In the genomic region with DNA sequence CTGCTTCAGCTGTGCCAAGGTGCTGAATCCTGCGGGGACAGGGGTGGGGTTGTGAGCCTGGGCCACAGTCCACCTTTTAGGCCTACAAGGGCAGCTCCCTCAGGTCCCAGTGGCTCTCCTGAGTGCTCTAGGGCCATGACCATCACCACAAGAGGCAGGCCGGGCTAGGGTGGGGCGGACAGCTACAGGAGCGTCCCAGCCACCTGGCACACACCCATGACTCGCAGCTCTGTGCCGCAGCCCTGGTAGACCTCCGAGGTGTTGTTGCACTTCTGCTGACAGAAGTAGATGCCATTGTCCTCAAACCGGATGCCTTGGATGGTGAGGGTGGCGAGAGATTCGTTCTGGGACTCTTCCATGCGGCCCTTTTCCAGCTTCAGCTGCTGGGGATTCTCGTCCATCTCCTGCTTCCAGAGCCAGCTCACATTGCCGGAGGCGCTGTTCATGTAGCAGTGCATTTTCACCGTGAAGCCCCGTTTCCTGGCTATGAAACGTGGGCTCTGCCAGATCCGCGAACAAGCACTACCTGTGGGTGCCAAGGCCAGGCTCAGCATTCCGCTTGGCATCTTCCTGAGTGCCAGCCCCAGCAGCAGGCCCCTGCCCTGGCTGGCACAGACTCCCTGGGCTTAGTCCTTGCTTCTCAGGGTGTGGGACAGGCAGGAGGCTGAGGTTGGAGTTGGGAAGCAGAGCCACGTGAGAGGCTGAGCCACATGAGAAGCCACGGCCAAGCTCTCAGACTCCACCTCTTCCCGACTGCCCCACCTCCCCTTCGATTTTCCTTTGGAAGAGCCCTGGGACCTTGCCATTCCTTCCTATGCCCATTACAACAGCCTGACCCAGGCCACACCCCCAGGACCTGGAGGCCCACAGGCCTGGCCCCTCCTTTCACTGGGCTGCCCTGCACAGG, we compare ENCODE assay signal across 11 cellular contexts. TPM values are rescaled to one million over a fixed set of nuclear protein-coding genes. Genes with fewer than 3 reads are reported as not detected.
DNase-seq lines count a peak whose midpoint lies in the region; ATAC-seq and TF ChIP-seq lines count a peak whose summit lies in the region.
"Had no signal": no experiment of that assay in that cellular context is flagged by ENCODE, and none has a peak within 500 bp of the region (broad histone marks: within the 10 kb centered on the region; RNA-seq: fewer than 3 reads in every experiment).

No MANE protein-coding gene starts in this region.

- H3K4me1 Mint-ChIP-seq in MCF 10A (ENCODE audit: insufficient read depth, unreplicated experiment): no peaks in the 10 kb centered on the region
- no peaks in the 10 kb centered on the region for H3K4me1 Mint-ChIP-seq in type B pancreatic cell (ENCODE audit: unreplicated experiment)

- H3K9me3 Mint-ChIP-seq in MCF 10A (ENCODE audit: unreplicated experiment): no peaks in the 10 kb centered on the region
- no peaks in the 10 kb centered on the region for H3K9me3 Mint-ChIP-seq in type B pancreatic cell

- WGBS in mammary epithelial cell (ENCODE audit: low coverage, missing lambda C conversion rate): 18% methylated on average over 20 of the region's 24 CpGs

- dilution Hi-C loops in mammary epithelial cell (cut with HindIII; ENCODE audit: low sequenced_read_pairs): loop anchor here (5.0 to 10.0 kb wide), 6 partner anchors 43 to 465 kb away; a partner anchor contains a TSS

- no peak for TF ChIP-seq CTCF in breast epithelium (IDR thresholded peaks at IDR 0.05)
- no peak for TF ChIP-seq CTCF in MCF 10A (IDR thresholded peaks at IDR 0.05; ENCODE audit: unreplicated experiment)
- TF ChIP-seq CTCF in mammary epithelial cell (conservative IDR thresholded peaks at IDR 0.05 in 1 of 2, IDR thresholded peaks at IDR 0.05 in 1 of 2; ENCODE audit: extremely low read depth in 1 of 2, insufficient read depth in 1 of 2, low read depth in 1 of 2, low read length in 2 of 2): no peak
- no peak for TF ChIP-seq CTCF in left lung (IDR thresholded peaks at IDR 0.05)
- TF ChIP-seq CTCF in vagina (IDR thresholded peaks at IDR 0.05): no peak
- no peak for TF ChIP-seq CTCF in type B pancreatic cell (conservative IDR thresholded peaks at IDR 0.05)

- H3K36me3 ChIP-seq in breast epithelium (no peaks in the 10 kb centered on the region), mammary epithelial cell (ENCODE audit: insufficient read depth, low read length) (no peaks in the 10 kb centered on the region), left lung (no peaks in the 10 kb centered on the region), vagina (no peaks in the 10 kb centered on the region)
- H3K36me3 ChIP-seq: SJSA1 had no signal

- H3K9me3 ChIP-seq in breast epithelium: no peaks in the 10 kb centered on the region
- H3K9me3 ChIP-seq in mammary epithelial cell (replicated peaks; ENCODE audit: insufficient read depth, low read length): no peaks in the 10 kb centered on the region
- no peaks in the 10 kb centered on the region for H3K9me3 ChIP-seq in left lung
- H3K9me3 ChIP-seq in vagina: no peaks in the 10 kb centered on the region
- H3K9me3 ChIP-seq: SJSA1 had no signal

- no peaks in the 10 kb centered on the region for H3K27me3 ChIP-seq in breast epithelium
- no peaks in the 10 kb centered on the region for H3K27me3 ChIP-seq in mammary epithelial cell (ENCODE audit: insufficient read depth, low read length)
- H3K27me3 ChIP-seq in left lung: no peaks in the 10 kb centered on the region
- H3K27me3 ChIP-seq in vagina: no peaks in the 10 kb centered on the region
- H3K27me3 ChIP-seq: SJSA1 had no signal

- intact Hi-C loops in breast epithelium (cut with DNase I; ENCODE audit: low total_unique reads) (no loop called here), MCF 10A (cut with micrococcal nuclease) (no loop called here), mammary epithelial cell (cut with micrococcal nuclease) (no loop called here), left lung (cut with DNase I) (loop anchor here in 1 of 2 donors (10.0 kb wide), 1 partner anchor 55 kb away; no protein-coding TSS in a partner anchor), vagina (cut with DNase I) (no loop called here)

- DNase-seq in breast epithelium (ENCODE audit: low spot score in 2 of 2) (peak in 1 of 2 donors; percentile 71), MCF 10A (ENCODE audit: unreplicated experiment) (no peak), mammary epithelial cell (no peak), left lung (peak in 1 of 2 donors; percentile 60), vagina (ENCODE audit: extremely low spot score in 2 of 2) (no peak), NCI-H82 treated with DMSO at 0.1 percent for 48 hours (lab: John Stamatoyannopoulos, UW; ENCODE audit: unreplicated experiment) (no peak), type B pancreatic cell (ENCODE audit: extremely low spot score, unreplicated experiment) (no peak)

- H2AFZ ChIP-seq in mammary epithelial cell (ENCODE audit: low read depth, low read length): peak overlapping the region; percentile 79

- H3K4me1 ChIP-seq in breast epithelium: no peaks in the 10 kb centered on the region
- H3K4me1 ChIP-seq in mammary epithelial cell (ENCODE audit: insufficient read depth, low read length): peaks cover 18% of the 10 kb centered on the region
- peaks cover 0 to 19% of the 10 kb centered on the region in 2 donors for H3K4me1 ChIP-seq in left lung
- peaks cover 22% of the 10 kb centered on the region for H3K4me1 ChIP-seq in vagina
- H3K4me1 ChIP-seq: SJSA1 had no signal

- in situ Hi-C loops in mammary epithelial cell (cut with MboI; ENCODE audit: low sequenced_read_pairs in 2 of 2): loop anchor here in 1 of 2 donors (10.0 kb wide), 1 partner anchor 205 kb away; a partner anchor contains a TSS

- POLR2A ChIA-PET in MCF 10A (lab: Yijun Ruan, JAX): interaction anchor here (0.9 kb wide), 1 partner anchor 297 kb away, joined by 3 read pairs; no protein-coding TSS in a partner anchor

- H3K4me3 ChIP-seq in breast epithelium (peak overlapping the region in 2 of 3 donors; percentile 15 to 49), mammary epithelial cell (replicated peaks in 1 of 3; ENCODE audit: insufficient read depth in 1 of 3, low read depth in 2 of 3, low read length in 3 of 3) (no peak overlapping the region), left lung (no peak overlapping the region), vagina (peak overlapping the region in 1 of 2 donors; percentile 5)
- H3K4me3 ChIP-seq: SJSA1 had no signal

- ATAC-seq in left lung (peak; percentile 30), HG03045 (IDR thresholded peaks at IDR 0.05; ENCODE audit: unreplicated experiment) (no peak)

- H4K20me1 ChIP-seq in mammary epithelial cell (ENCODE audit: insufficient read depth, low read length): no peaks in the 10 kb centered on the region

- H3K4me2 ChIP-seq in mammary epithelial cell (ENCODE audit: insufficient read depth, low read depth, low read length): peak overlapping the region; percentile 59

- H3K9ac ChIP-seq in mammary epithelial cell (ENCODE audit: insufficient read depth, low read length): no peak overlapping the region

- no peaks in the 10 kb centered on the region for H3K36me3 Mint-ChIP-seq in MCF 10A (ENCODE audit: insufficient read depth, unreplicated experiment)
- H3K36me3 Mint-ChIP-seq in type B pancreatic cell: no peaks in the 10 kb centered on the region

- BruUV-seq in MCF 10A (replicated peaks; lab: Mats Ljungman, UMichigan) (no TSS peak), mammary epithelial cell (replicated peaks; lab: Mats Ljungman, UMichigan) (no TSS peak)

- H3K27ac Mint-ChIP-seq in MCF 10A (ENCODE audit: low read depth, unreplicated experiment) (no peak overlapping the region), type B pancreatic cell (no peak overlapping the region)

- H3K4me3 Mint-ChIP-seq in MCF 10A (ENCODE audit: unreplicated experiment) (no peak overlapping the region), type B pancreatic cell (no peak overlapping the region)

- no peak for TF ChIP-seq POLR2A in breast epithelium (IDR thresholded peaks at IDR 0.05)
- TF ChIP-seq POLR2A in vagina (IDR thresholded peaks at IDR 0.05): no peak

- H3K79me2 ChIP-seq in mammary epithelial cell (ENCODE audit: insufficient read depth, low read length): no peaks in the 10 kb centered on the region

- CTCF ChIA-PET in MCF 10A (lab: Yijun Ruan, JAX): interaction anchor here (0.8 to 2.4 kb wide), 3 partner anchors 11 to 20 kb away, joined by 3 to 18 read pairs (median 4); a partner anchor contains a TSS
- CTCF ChIA-PET in mammary epithelial cell (lab: Charles Lee; ENCODE audit: low non-redundant PET): no interaction called here

- peak overlapping the region; percentile 60 to 75 for H3K27ac ChIP-seq in breast epithelium
- H3K27ac ChIP-seq in mammary epithelial cell (ENCODE audit: insufficient read depth, low read depth, low read length): no peak overlapping the region
- H3K27ac ChIP-seq in left lung: no peak overlapping the region
- H3K27ac ChIP-seq in vagina: peak overlapping the region; percentile 63
- H3K27ac ChIP-seq: SJSA1 had no signal

- H3K27me3 Mint-ChIP-seq in MCF 10A (ENCODE audit: insufficient read depth, unreplicated experiment) (no peaks in the 10 kb centered on the region), type B pancreatic cell (no peaks in the 10 kb centered on the region)

RNA-seq across cellular contexts. Expression of a gene that starts 2.0 kb away (rescaled TPM):
- total RNA-seq in breast epithelium (1 to 10 TPM; 2.2 to 7.9 (median 3.4) TPM), MCF 10A (2022) (not detected in 2 replicates), mammary epithelial cell (under 1 TPM; 0.17 to 0.26 TPM), left lung (1 to 10 TPM; 2.7 to 3.5 TPM), vagina (3.9 TPM), type B pancreatic cell (ENCODE audit: low replicate concordance) (not detected in 2 replicates)
- polyA plus RNA-seq in mammary epithelial cell: 0.73 TPM
- not detected for polyA minus RNA-seq in mammary epithelial cell
- total RNA-seq: fibroblast of villous mesenchyme, HT-29, SJSA1 had no signal

RNA-seq across cellular contexts. Expression of a gene that starts 11.5 kb away (rescaled TPM):
- total RNA-seq in breast epithelium: not detected
- not detected in 2 replicates for total RNA-seq in MCF 10A (2022)
- total RNA-seq in mammary epithelial cell: not detected
- polyA plus RNA-seq in mammary epithelial cell: not detected
- not detected for polyA minus RNA-seq in mammary epithelial cell
- total RNA-seq in left lung: not detected
- not detected for total RNA-seq in vagina
- not detected in 2 replicates for total RNA-seq in type B pancreatic cell (ENCODE audit: low replicate concordance)
- total RNA-seq: fibroblast of villous mesenchyme, HT-29, SJSA1 had no signal

RNA-seq across cellular contexts. Expression of a gene that starts 19.1 kb away (rescaled TPM):
- not detected for total RNA-seq in breast epithelium
- not detected in 2 replicates for total RNA-seq in MCF 10A (2022)
- total RNA-seq in mammary epithelial cell: not detected
- not detected for polyA plus RNA-seq in mammary epithelial cell
- polyA minus RNA-seq in mammary epithelial cell: not detected
- total RNA-seq in left lung: not detected
- total RNA-seq in vagina: not detected
- total RNA-seq in type B pancreatic cell (ENCODE audit: low replicate concordance): not detected in 2 replicates
- total RNA-seq: fibroblast of villous mesenchyme, HT-29, SJSA1 had no signal

RNA-seq across cellular contexts. Expression of a gene that starts 33.7 kb away (rescaled TPM):
- total RNA-seq in breast epithelium (not detected), MCF 10A (2022) (not detected in 2 replicates), mammary epithelial cell (not detected), left lung (not detected), vagina (not detected), type B pancreatic cell (ENCODE audit: low replicate concordance) (not detected in 2 replicates)
- polyA plus RNA-seq in mammary epithelial cell: not detected
- polyA minus RNA-seq in mammary epithelial cell: not detected
- total RNA-seq: fibroblast of villous mesenchyme, HT-29, SJSA1 had no signal

RNA-seq across cellular contexts. Expression of a gene that starts 42.6 kb away (rescaled TPM):
- 10 to 100 TPM in 2 of 3 donors, 1 to 10 TPM in 1; 1.0 to 16.7 (median 10.2) TPM for total RNA-seq in breast epithelium
- 0.05 TPM in 1 of 2 replicates, not detected in the other for total RNA-seq in MCF 10A (2022)
- not detected for total RNA-seq in mammary epithelial cell
- 0.01 TPM for polyA plus RNA-seq in mammary epithelial cell
- polyA minus RNA-seq in mammary epithelial cell: not detected
- under 1 TPM; 0.05 to 0.17 TPM for total RNA-seq in left lung
- 0.98 TPM for total RNA-seq in vagina
- total RNA-seq in type B pancreatic cell (ENCODE audit: low replicate concordance): 0.39 TPM in 1 of 2 replicates, not detected in the other
- total RNA-seq: fibroblast of villous mesenchyme, HT-29, SJSA1 had no signal

Comparison
In these comparisons a context has a peak if more than half of its experiments do, and no peak if none do; other contexts are left out.
1. H3K27ac ChIP-seq: peak in breast epithelium (2 of 2) and vagina (single experiment); none in mammary epithelial cell (single experiment) and left lung (0 of 2).
2. H3K4me3 ChIP-seq: peak in breast epithelium (2 of 3); none in mammary epithelial cell (0 of 3) and left lung (0 of 2).